In genomic region chr16:4918790-4919210, GRCh38 we compare ENCODE assay signal across 1 cellular context.
TF ChIP-seq lines count a peak whose summit lies in the region.

No MANE protein-coding gene starts in this region.

TF ChIP-seq in HCT116, 20 proteins besides CTCF, POLR2A, EP300 and RAD21 (continued from another document):
- TF ChIP-seq, protein P1, sequence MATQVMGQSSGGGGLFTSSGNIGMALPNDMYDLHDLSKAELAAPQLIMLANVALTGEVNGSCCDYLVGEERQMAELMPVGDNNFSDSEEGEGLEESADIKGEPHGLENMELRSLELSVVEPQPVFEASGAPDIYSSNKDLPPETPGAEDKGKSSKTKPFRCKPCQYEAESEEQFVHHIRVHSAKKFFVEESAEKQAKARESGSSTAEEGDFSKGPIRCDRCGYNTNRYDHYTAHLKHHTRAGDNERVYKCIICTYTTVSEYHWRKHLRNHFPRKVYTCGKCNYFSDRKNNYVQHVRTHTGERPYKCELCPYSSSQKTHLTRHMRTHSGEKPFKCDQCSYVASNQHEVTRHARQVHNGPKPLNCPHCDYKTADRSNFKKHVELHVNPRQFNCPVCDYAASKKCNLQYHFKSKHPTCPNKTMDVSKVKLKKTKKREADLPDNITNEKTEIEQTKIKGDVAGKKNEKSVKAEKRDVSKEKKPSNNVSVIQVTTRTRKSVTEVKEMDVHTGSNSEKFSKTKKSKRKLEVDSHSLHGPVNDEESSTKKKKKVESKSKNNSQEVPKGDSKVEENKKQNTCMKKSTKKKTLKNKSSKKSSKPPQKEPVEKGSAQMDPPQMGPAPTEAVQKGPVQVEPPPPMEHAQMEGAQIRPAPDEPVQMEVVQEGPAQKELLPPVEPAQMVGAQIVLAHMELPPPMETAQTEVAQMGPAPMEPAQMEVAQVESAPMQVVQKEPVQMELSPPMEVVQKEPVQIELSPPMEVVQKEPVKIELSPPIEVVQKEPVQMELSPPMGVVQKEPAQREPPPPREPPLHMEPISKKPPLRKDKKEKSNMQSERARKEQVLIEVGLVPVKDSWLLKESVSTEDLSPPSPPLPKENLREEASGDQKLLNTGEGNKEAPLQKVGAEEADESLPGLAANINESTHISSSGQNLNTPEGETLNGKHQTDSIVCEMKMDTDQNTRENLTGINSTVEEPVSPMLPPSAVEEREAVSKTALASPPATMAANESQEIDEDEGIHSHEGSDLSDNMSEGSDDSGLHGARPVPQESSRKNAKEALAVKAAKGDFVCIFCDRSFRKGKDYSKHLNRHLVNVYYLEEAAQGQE (IDR thresholded peaks at IDR 0.05; ENCODE audit: low read depth) = no peak
- TF ChIP-seq SIN3A (IDR thresholded peaks at IDR 0.05; ENCODE audit: low read depth) (peak; percentile 41; the same call in 1 of the 2 replicates), POLR2AphosphoS5 (IDR thresholded peaks at IDR 0.05; ENCODE audit: low read depth, low read length) (no peak), SP1 (IDR thresholded peaks at IDR 0.05; ENCODE audit: low read depth) (peak; percentile 82), EGR1 (IDR thresholded peaks at IDR 0.05; ENCODE audit: low read depth) (no peak)
- TF ChIP-seq, protein P2, sequence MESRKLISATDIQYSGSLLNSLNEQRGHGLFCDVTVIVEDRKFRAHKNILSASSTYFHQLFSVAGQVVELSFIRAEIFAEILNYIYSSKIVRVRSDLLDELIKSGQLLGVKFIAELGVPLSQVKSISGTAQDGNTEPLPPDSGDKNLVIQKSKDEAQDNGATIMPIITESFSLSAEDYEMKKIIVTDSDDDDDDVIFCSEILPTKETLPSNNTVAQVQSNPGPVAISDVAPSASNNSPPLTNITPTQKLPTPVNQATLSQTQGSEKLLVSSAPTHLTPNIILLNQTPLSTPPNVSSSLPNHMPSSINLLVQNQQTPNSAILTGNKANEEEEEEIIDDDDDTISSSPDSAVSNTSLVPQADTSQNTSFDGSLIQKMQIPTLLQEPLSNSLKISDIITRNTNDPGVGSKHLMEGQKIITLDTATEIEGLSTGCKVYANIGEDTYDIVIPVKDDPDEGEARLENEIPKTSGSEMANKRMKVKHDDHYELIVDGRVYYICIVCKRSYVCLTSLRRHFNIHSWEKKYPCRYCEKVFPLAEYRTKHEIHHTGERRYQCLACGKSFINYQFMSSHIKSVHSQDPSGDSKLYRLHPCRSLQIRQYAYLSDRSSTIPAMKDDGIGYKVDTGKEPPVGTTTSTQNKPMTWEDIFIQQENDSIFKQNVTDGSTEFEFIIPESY (IDR thresholded peaks at IDR 0.05; ENCODE audit: extremely low read depth, insufficient replicate concordance, low read length) = no peak
TF ChIP-seq in HCT116: peak in this region for 9.
